In genomic region chr14:52052991-52053390, GRCh38 we compare ENCODE assay signal across 16 cellular contexts. TPM values are rescaled to one million over a fixed set of nuclear protein-coding genes. Genes with fewer than 3 reads are reported as not detected.
DNase-seq lines count a peak whose midpoint lies in the region; ATAC-seq and TF ChIP-seq lines count a peak whose summit lies in the region.
"Had no signal": no experiment of that assay in that cellular context is flagged by ENCODE, and none has a peak within 500 bp of the region (broad histone marks: within the 10 kb centered on the region; RNA-seq: fewer than 3 reads in every experiment).

No MANE protein-coding gene starts in this region.

- H3K36me3 Mint-ChIP-seq in osteocyte (ENCODE audit: unreplicated experiment) = peaks cover 29% of the 10 kb centered on the region
- no peaks in the 10 kb centered on the region for H3K36me3 Mint-ChIP-seq in activated CD8-positive, alpha-beta T cell treated with anti-CD3 and anti-CD28 coated beads for 36 hours (ENCODE audit: low read depth)
- no peaks in the 10 kb centered on the region for H3K36me3 Mint-ChIP-seq in activated naive CD8-positive, alpha-beta T cell treated with anti-CD3 and anti-CD28 coated beads, Interleukin-2, amount 50 U/mL, for 24 hours (ENCODE audit: low read depth)

- peaks cover 63% of the 10 kb centered on the region for H3K4me1 Mint-ChIP-seq in osteocyte (ENCODE audit: unreplicated experiment)
- H3K4me1 Mint-ChIP-seq in activated CD8-positive, alpha-beta T cell treated with anti-CD3 and anti-CD28 coated beads for 36 hours (ENCODE audit: low read depth) = no peaks in the 10 kb centered on the region
- no peaks in the 10 kb centered on the region for H3K4me1 Mint-ChIP-seq in activated naive CD8-positive, alpha-beta T cell treated with anti-CD3 and anti-CD28 coated beads, Interleukin-2, amount 50 U/mL, for 24 hours

- H3K27ac ChIP-seq in SK-N-SH (ENCODE audit: low read depth in 2 of 2, low read length in 1 of 2) (peak overlapping the region in 1 of 2 experiments; percentile 94; a peak in 3 of 4 replicates), left ventricle myocardium inferior (replicated peaks) (peak overlapping the region; percentile 86), upper lobe of right lung (peak overlapping the region; percentile 26)
- H3K27ac ChIP-seq: 22Rv1 had no signal

- H2AFZ ChIP-seq in SK-N-SH (ENCODE audit: low read depth) = no peak overlapping the region

- H3K4me3 Mint-ChIP-seq in osteocyte (ENCODE audit: unreplicated experiment) = no peak overlapping the region
- H3K4me3 Mint-ChIP-seq in activated CD8-positive, alpha-beta T cell treated with anti-CD3 and anti-CD28 coated beads for 36 hours = no peak overlapping the region
- H3K4me3 Mint-ChIP-seq in activated naive CD8-positive, alpha-beta T cell treated with anti-CD3 and anti-CD28 coated beads, Interleukin-2, amount 50 U/mL, for 24 hours = no peak overlapping the region

- H3K4me2 ChIP-seq in SK-N-SH = peak overlapping the region; percentile 16

- no peaks in the 10 kb centered on the region for H3K9me3 Mint-ChIP-seq in osteocyte (ENCODE audit: unreplicated experiment)
- H3K9me3 Mint-ChIP-seq in activated CD8-positive, alpha-beta T cell treated with anti-CD3 and anti-CD28 coated beads for 36 hours = no peaks in the 10 kb centered on the region
- no peaks in the 10 kb centered on the region for H3K9me3 Mint-ChIP-seq in activated naive CD8-positive, alpha-beta T cell treated with anti-CD3 and anti-CD28 coated beads, Interleukin-2, amount 50 U/mL, for 24 hours

- TF ChIP-seq EP300 in SK-N-SH (IDR thresholded peaks at IDR 0.05; ENCODE audit: borderline replicate concordance in 1 of 2, low read depth in 1 of 2, low read length in 1 of 2) = no peak

- WGBS in SK-N-SH (ENCODE audit: low lambda C conversion rate) = 91% methylated on average over 5 of the region's 5 CpGs

- no peak overlapping the region for H3K4me3 ChIP-seq in SK-N-SH (ENCODE audit: low read depth in 2 of 2, low read length in 1 of 2)
- H3K4me3 ChIP-seq in left ventricle myocardium inferior = peak overlapping the region; percentile 40
- H3K4me3 ChIP-seq in upper lobe of right lung = no peak overlapping the region
- H3K4me3 ChIP-seq: mucosa of descending colon, prostate gland had no signal

- no peak for TF ChIP-seq CTCF in SK-N-SH (IDR thresholded peaks at IDR 0.05)
- no peak for TF ChIP-seq CTCF in left ventricle myocardium inferior (IDR thresholded peaks at IDR 0.05; ENCODE audit: borderline replicate concordance)
- no peak for TF ChIP-seq CTCF in osteocyte (IDR thresholded peaks at IDR 0.05)
- no peak for TF ChIP-seq CTCF in upper lobe of right lung (IDR thresholded peaks at IDR 0.05)
- no peak for TF ChIP-seq CTCF in activated CD8-positive, alpha-beta T cell treated with anti-CD3 and anti-CD28 coated beads for 36 hours (IDR thresholded peaks at IDR 0.05)

- ATAC-seq in SK-N-SH treated with all-trans-retinoic acid at 6 μM for 48 hours (no peak), upper lobe of right lung (no peak)
- no peak for ATAC-seq in activated CD8-positive, alpha-beta T cell treated with anti-CD3 and anti-CD28 coated beads for 36 hours
- ATAC-seq in activated naive CD8-positive, alpha-beta T cell treated with anti-CD3 and anti-CD28 coated beads, Interleukin-2, amount 50 U/mL, for 24 hours = no peak
- ATAC-seq: mucosa of descending colon had no signal

- H3K27ac Mint-ChIP-seq in osteocyte (ENCODE audit: unreplicated experiment) = peak overlapping the region; percentile 45
- no peak overlapping the region for H3K27ac Mint-ChIP-seq in activated CD8-positive, alpha-beta T cell treated with anti-CD3 and anti-CD28 coated beads for 36 hours
- H3K27ac Mint-ChIP-seq in activated naive CD8-positive, alpha-beta T cell treated with anti-CD3 and anti-CD28 coated beads, Interleukin-2, amount 50 U/mL, for 24 hours = no peak overlapping the region

- H3K79me2 ChIP-seq in SK-N-SH (ENCODE audit: insufficient read depth) = peaks cover 29% of the 10 kb centered on the region

- no peak for TF ChIP-seq RAD21 in SK-N-SH (IDR thresholded peaks at IDR 0.05; ENCODE audit: low read length)

- H3K27me3 Mint-ChIP-seq in osteocyte (ENCODE audit: unreplicated experiment) = no peaks in the 10 kb centered on the region
- peaks cover 4% of the 10 kb centered on the region for H3K27me3 Mint-ChIP-seq in activated CD8-positive, alpha-beta T cell treated with anti-CD3 and anti-CD28 coated beads for 36 hours
- peaks cover 7% of the 10 kb centered on the region for H3K27me3 Mint-ChIP-seq in activated naive CD8-positive, alpha-beta T cell treated with anti-CD3 and anti-CD28 coated beads, Interleukin-2, amount 50 U/mL, for 24 hours

- no peaks in the 10 kb centered on the region for H3K27me3 ChIP-seq in SK-N-SH (ENCODE audit: insufficient read depth)
- H3K27me3 ChIP-seq in left ventricle myocardium inferior (ENCODE audit: low read depth) = no peaks in the 10 kb centered on the region
- no peaks in the 10 kb centered on the region for H3K27me3 ChIP-seq in upper lobe of right lung

- intact Hi-C loops in left ventricle myocardium inferior (cut with micrococcal nuclease) (no loop called here), upper lobe of right lung (cut with DNase I) (no loop called here)
- intact Hi-C loops in activated CD8-positive, alpha-beta T cell treated with anti-CD3 and anti-CD28 coated beads for 36 hours (cut with micrococcal nuclease) = no loop called here

- no peak overlapping the region; the same call in 1 of the 2 replicates for H3K9ac ChIP-seq in SK-N-SH

- H3K9me3 ChIP-seq in SK-N-SH (no peaks in the 10 kb centered on the region), left ventricle myocardium inferior (replicated peaks) (no peaks in the 10 kb centered on the region), upper lobe of right lung (no peaks in the 10 kb centered on the region)
- H3K9me3 ChIP-seq: mucosa of descending colon, prostate gland had no signal

- no peak for DNase-seq in SK-N-SH
- DNase-seq in left ventricle myocardium inferior = no peak
- no peak for DNase-seq in osteocyte (ENCODE audit: extremely low spot score, unreplicated experiment)
- no peak for DNase-seq in upper lobe of right lung
- DNase-seq in activated CD8-positive, alpha-beta T cell treated with anti-CD3 and anti-CD28 coated beads for 36 hours = no peak
- no peak for DNase-seq in activated naive CD8-positive, alpha-beta T cell treated with anti-CD3 and anti-CD28 coated beads, Interleukin-2, amount 50 U/mL, for 24 hours
- DNase-seq in NCI-H2081 (lab: John Stamatoyannopoulos, UW) = no peak
- DNase-seq: activated naive CD4-positive, alpha-beta T cell treated with Interleukin-2 at 50 U/mL for 16 hours; mucosa of descending colon; MV-4-11; NCI-H345 had no signal

- H3K4me1 ChIP-seq in SK-N-SH (ENCODE audit: control insufficient read depth in 1 of 2, insufficient read depth in 2 of 2, low read depth in 1 of 2, low read length in 1 of 2) (peaks cover 3 to 32% of the 10 kb centered on the region in 2 experiments; a peak in 3 of 4 replicates), left ventricle myocardium inferior (peaks cover 80% of the 10 kb centered on the region), upper lobe of right lung (peaks cover 11% of the 10 kb centered on the region)
- H3K4me1 ChIP-seq: prostate gland had no signal

- no peaks in the 10 kb centered on the region for H4K20me1 ChIP-seq in SK-N-SH (ENCODE audit: insufficient read depth)

- peaks cover 0 to 22% of the 10 kb centered on the region in 2 experiments for H3K36me3 ChIP-seq in SK-N-SH (replicated peaks in 1 of 2; ENCODE audit: control insufficient read depth in 1 of 2, insufficient read depth in 2 of 2, low read length in 1 of 2)
- peaks cover 24% of the 10 kb centered on the region for H3K36me3 ChIP-seq in left ventricle myocardium inferior
- no peaks in the 10 kb centered on the region for H3K36me3 ChIP-seq in upper lobe of right lung
- H3K36me3 ChIP-seq: prostate gland had no signal

- CTCF ChIA-PET in SK-N-SH (lab: Yijun Ruan, JAX) = no interaction called here
- CTCF ChIA-PET in activated CD8-positive, alpha-beta T cell treated with anti-CD3 and anti-CD28 coated beads for 36 hours (lab: Charles Lee) = interaction anchor here (0.7 kb wide), 1 partner anchor 57 kb away, joined by 3 read pairs; no protein-coding TSS in a partner anchor

- peaks cover 24% of the 10 kb centered on the region for H3F3A ChIP-seq in SK-N-SH (replicated peaks; ENCODE audit: insufficient read depth)

- H3K9me2 ChIP-seq in SK-N-SH = no peaks in the 10 kb centered on the region

- POLR2A ChIA-PET in SK-N-SH (lab: Yijun Ruan, JAX) = no interaction called here
- POLR2A ChIA-PET in activated CD8-positive, alpha-beta T cell treated with anti-CD3 and anti-CD28 coated beads for 36 hours (lab: Charles Lee) = no interaction called here

TF ChIP-seq in SK-N-SH, 30 proteins besides CTCF, POLR2A, EP300 and RAD21 (continues in another document):
- no peak for TF ChIP-seq NRF1 (IDR thresholded peaks at IDR 0.05; ENCODE audit: low read depth, low read length)
- TF ChIP-seq RXRA (IDR thresholded peaks at IDR 0.05; ENCODE audit: borderline replicate concordance, low read depth) = no peak
- TF ChIP-seq POLR2AphosphoS5 (IDR thresholded peaks at IDR 0.05; ENCODE audit: low read depth, low read length) = no peak
- TF ChIP-seq SIN3A (IDR thresholded peaks at IDR 0.05; ENCODE audit: borderline replicate concordance, low read depth, low read length) = no peak
- TF ChIP-seq TCF12 (IDR thresholded peaks at IDR 0.05) = no peak
- TF ChIP-seq FOXM1 (IDR thresholded peaks at IDR 0.05; ENCODE audit: low read depth) = no peak
- TF ChIP-seq RFX5 (IDR thresholded peaks at IDR 0.05; ENCODE audit: low read length) = no peak
- TF ChIP-seq CHD2 (IDR thresholded peaks at IDR 0.05; ENCODE audit: low read length, partially characterized antibody) = no peak
- TF ChIP-seq MXI1 (IDR thresholded peaks at IDR 0.05; ENCODE audit: low read depth, low read length) = no peak

TF ChIP-seq in SK-N-SH treated with all-trans-retinoic acid at 6 μM for 48 hours, 23 proteins besides CTCF, POLR2A, EP300 and RAD21 (continues in another document):
- TF ChIP-seq CSRNP3 (CRISPR knock-in tag; IDR thresholded peaks at IDR 0.05) (no peak), OSR1 (CRISPR knock-in tag; IDR thresholded peaks at IDR 0.05) (no peak)

RNA-seq across cellular contexts. Expression of gene NID2, which starts 15.9 kb away (rescaled TPM):
- polyA plus RNA-seq in SK-N-SH (2012; rRNA removed) = 15.9 and 22.7 TPM in 2 replicates
- 19.8 and 21.6 TPM in 2 replicates for polyA plus RNA-seq in SK-N-SH (2012; cell fraction: cytosol; rRNA removed)
- polyA plus RNA-seq in SK-N-SH (2012; cell fraction: nucleus; rRNA removed) = 36.1 and 46.6 TPM in 2 replicates
- 35.2 TPM for total RNA-seq in left ventricle myocardium inferior
- 58.5 and 62.9 TPM in 2 replicates for total RNA-seq in osteocyte
- total RNA-seq in upper lobe of right lung = 17.9 TPM
- total RNA-seq in activated CD8-positive, alpha-beta T cell treated with anti-CD3 and anti-CD28 coated beads for 36 hours = under 1 TPM in 1 of 2 experiments, not detected in 1; 0.29 TPM
- total RNA-seq: G401, SK-MEL-5 had no signal

Comparison
In these comparisons a context has a peak if more than half of its experiments do, and no peak if none do; other contexts are left out.
1. RNA of gene NID2, which starts 15.9 kb away (total RNA-seq): 58.5 to 62.9 TPM in osteocyte, 35.2 TPM in left ventricle myocardium inferior (single experiment) and 17.9 TPM in upper lobe of right lung (single experiment); 0.29 TPM in activated CD8-positive, alpha-beta T cell treated with anti-CD3 and anti-CD28 coated beads for 36 hours; every median in the first group is over 10 times any median in the second.